Comparison of ENCODE assay signal across 24 cellular contexts in genomic region chr20:25654487-25654886, GRCh38.
"Had no signal": no experiment of that assay in that cellular context is flagged by ENCODE, and none has a peak within 500 bp of the region (broad histone marks: within the 10 kb centered on the region; RNA-seq: fewer than 3 reads in every experiment).

No MANE protein-coding gene starts in this region.

- H3K27ac ChIP-seq: esophagus muscularis mucosa, left lung, pancreas, prostate gland, right atrium auricular region, sigmoid colon, stomach, thyroid gland, vagina had no signal

- H3K9me3 Mint-ChIP-seq: effector memory CD8-positive, alpha-beta T cell; immature natural killer cell; natural killer cell; stimulated activated effector memory CD8-positive, alpha-beta T cell treated with anti-CD3 and anti-CD28 coated beads, Interleukin-12 subunit alpha, Interleukin-12 subunit beta, amount 100 ng/mL, for 72 hours had no signal

- H3K4me3 ChIP-seq: esophagus muscularis mucosa, left lung, pancreas, prostate gland, right atrium auricular region, sigmoid colon, stomach, thyroid gland, vagina had no signal

- H3K27me3 Mint-ChIP-seq: effector memory CD8-positive, alpha-beta T cell had no signal

- H3K36me3 ChIP-seq: left lung, pancreas, prostate gland, right atrium auricular region, sigmoid colon, thyroid gland, vagina had no signal

- DNase-seq: cerebellar nuclear complex; cortex of kidney; effector memory CD8-positive, alpha-beta T cell; foreskin melanocyte; hypothalamus; immature natural killer cell; kidney; left lung; mesendoderm; natural killer cell; pancreas; sigmoid colon; stimulated activated CD4-positive, alpha-beta T cell treated with anti-CD3 and anti-CD28 coated beads, Interleukin-2, amount 100 ng/mL, for 24 hours; stimulated activated CD4-positive, alpha-beta T cell treated with anti-CD3 and anti-CD28 coated beads, Interleukin-4, amount 100 ng/mL, for 24 hours; stimulated activated naive CD4-positive, alpha-beta T cell treated with Interleukin-2 at 50 U/mL for 16 hours; stomach; thyroid gland; trophoblast cell had no signal

- H3K4me3 Mint-ChIP-seq: effector memory CD8-positive, alpha-beta T cell; immature natural killer cell; natural killer cell; stimulated activated effector memory CD8-positive, alpha-beta T cell treated with anti-CD3 and anti-CD28 coated beads, Interleukin-12 subunit alpha, Interleukin-12 subunit beta, amount 100 ng/mL, for 72 hours had no signal

- H3K4me1 Mint-ChIP-seq: stimulated activated effector memory CD8-positive, alpha-beta T cell treated with anti-CD3 and anti-CD28 coated beads, Interleukin-12 subunit alpha, Interleukin-12 subunit beta, amount 100 ng/mL, for 72 hours had no signal

- H3K27ac Mint-ChIP-seq: effector memory CD8-positive, alpha-beta T cell; immature natural killer cell; natural killer cell; stimulated activated effector memory CD8-positive, alpha-beta T cell treated with anti-CD3 and anti-CD28 coated beads, Interleukin-12 subunit alpha, Interleukin-12 subunit beta, amount 100 ng/mL, for 72 hours had no signal

- H3K27me3 ChIP-seq: esophagus muscularis mucosa, left lung, pancreas, right atrium auricular region, sigmoid colon, stomach, thyroid gland, vagina had no signal

- H3K36me3 Mint-ChIP-seq: natural killer cell; stimulated activated effector memory CD8-positive, alpha-beta T cell treated with anti-CD3 and anti-CD28 coated beads, Interleukin-12 subunit alpha, Interleukin-12 subunit beta, amount 100 ng/mL, for 72 hours had no signal

- H3K9me3 ChIP-seq: esophagus muscularis mucosa, left lung, pancreas, prostate gland, right atrium auricular region, sigmoid colon, stomach, thyroid gland, vagina had no signal

- ATAC-seq: effector memory CD8-positive, alpha-beta T cell; left lung; natural killer cell; pancreas; stimulated activated effector memory CD8-positive, alpha-beta T cell treated with anti-CD3 and anti-CD28 coated beads, Interleukin-12 subunit alpha, Interleukin-12 subunit beta, amount 100 ng/mL, for 72 hours had no signal

- FAIRE-seq: endometrium, kidney, pancreas had no signal

- H3K4me1 ChIP-seq: esophagus muscularis mucosa, left lung, pancreas, prostate gland, right atrium auricular region, sigmoid colon, stomach, thyroid gland, vagina had no signal
